ENCODE assay signal across 22 cellular contexts in the genomic region with DNA sequence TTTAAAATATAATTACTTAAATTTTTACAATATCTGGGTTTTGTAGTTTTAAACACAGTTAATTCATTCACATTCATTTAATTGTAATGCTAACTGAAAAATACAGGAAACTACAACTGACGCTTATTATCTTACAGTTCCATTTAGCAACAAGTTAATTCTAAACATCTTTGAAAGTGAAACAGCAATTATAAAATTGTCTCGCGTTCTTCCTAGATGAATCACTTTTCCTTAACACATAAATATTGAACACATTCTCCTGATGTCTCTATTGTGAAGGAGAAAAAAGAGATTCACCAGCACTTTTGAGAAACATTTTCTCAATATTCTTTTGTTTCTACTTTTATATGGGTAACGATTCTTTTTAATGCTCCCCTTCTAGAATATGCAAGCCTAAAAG. TPM values are rescaled to one million over a fixed set of nuclear protein-coding genes. Genes with fewer than 3 reads are reported as not detected.
A peak's percentile ranks its signal among the peaks of the same experiment; 100 is the strongest.
DNase-seq lines count a peak whose midpoint lies in the region; ATAC-seq, FAIRE-seq and TF ChIP-seq lines count a peak whose summit lies in the region.
"Had no signal": no experiment of that assay in that cellular context is flagged by ENCODE, and none has a peak within 500 bp of the region (broad histone marks: within the 10 kb centered on the region; RNA-seq: fewer than 3 reads in every experiment).

No MANE protein-coding gene starts in this region.

- no peak for TF ChIP-seq POLR2A in GM12891 (IDR thresholded peaks at IDR 0.05; ENCODE audit: low read depth, low read length)

- no peak overlapping the region for H2AFZ ChIP-seq in osteoblast (ENCODE audit: low read length)

- H3K4me3 ChIP-seq in AG10803 (ENCODE audit: low read length) (peak overlapping the region; percentile 92), endocrine pancreas (ENCODE audit: control insufficient read depth, insufficient read depth, low read length) (peak overlapping the region; percentile 18), osteoblast (ENCODE audit: insufficient read depth, low read length) (no peak overlapping the region), left lung (no peak overlapping the region)
- H3K4me3 ChIP-seq: pancreas, sigmoid colon had no signal

- H3K79me2 ChIP-seq in osteoblast (ENCODE audit: insufficient read depth, low read length): peaks cover 40% of the 10 kb centered on the region

- H3K4me1 ChIP-seq in endocrine pancreas (ENCODE audit: control insufficient read depth, insufficient read depth, low read length) (no peaks in the 10 kb centered on the region), osteoblast (ENCODE audit: insufficient read depth, low read length) (peaks cover 19% of the 10 kb centered on the region), left lung (no peaks in the 10 kb centered on the region)
- H3K4me1 ChIP-seq: sigmoid colon had no signal

- ATAC-seq in HG03045 (IDR thresholded peaks at IDR 0.05; ENCODE audit: unreplicated experiment): no peak
- ATAC-seq in left lung: no peak
- ATAC-seq: left colon; naive thymus-derived CD8-positive, alpha-beta T cell; pancreas; SK-N-SH treated with all-trans-retinoic acid at 6 μM for 48 hours had no signal

- H4K20me1 ChIP-seq in osteoblast (ENCODE audit: insufficient read depth, low read length): no peaks in the 10 kb centered on the region

- intact Hi-C loops in left lung (cut with DNase I): no loop called here

- H3K9ac ChIP-seq in endocrine pancreas (ENCODE audit: control insufficient read depth, insufficient read depth, low read length): no peak overlapping the region

- FAIRE-seq in GM12891 (lab: Jason Lieb, UNC): no peak

- peak overlapping the region; percentile 7 for H3K4me2 ChIP-seq in osteoblast (ENCODE audit: insufficient read depth, low read length)

- DNase-seq in AG10803 (ENCODE audit: low read depth) (peak; percentile 74), HT1080 (ENCODE audit: low read depth) (peak; percentile 1), osteoblast (ENCODE audit: insufficient read length, low spot score, missing footprints) (no peak), GM12891 (ENCODE audit: insufficient read length, low spot score) (no peak), left lung (no peak), NCI-H2196 (lab: John Stamatoyannopoulos, UW; ENCODE audit: unreplicated experiment) (no peak)
- DNase-seq: activated CD4-positive, alpha-beta memory T cell treated with anti-CD3 and anti-CD28 coated beads for 36 hours; activated naive CD8-positive, alpha-beta T cell treated with anti-CD3 and anti-CD28 coated beads, Interleukin-2, amount 10 ng/mL, durations not matched to agents 7 days and 5 days; CD4-positive, alpha-beta T cell; effector CD4-positive, alpha-beta T cell; GDM1; left colon; naive thymus-derived CD8-positive, alpha-beta T cell; NCI-H1105; NCI-H2029 treated with DMSO at 0.1 percent for 48 hours; pancreas; sigmoid colon; substantia nigra had no signal

- no peaks in the 10 kb centered on the region for H3K27me3 ChIP-seq in endocrine pancreas (ENCODE audit: control insufficient read depth, insufficient read depth, low read length)
- H3K27me3 ChIP-seq in osteoblast (ENCODE audit: insufficient read depth, low read length): no peaks in the 10 kb centered on the region
- H3K27me3 ChIP-seq in left lung: peaks cover 0 to 10% of the 10 kb centered on the region in 2 donors
- H3K27me3 ChIP-seq: pancreas, sigmoid colon had no signal

- no peaks in the 10 kb centered on the region for H3K9me3 ChIP-seq in endocrine pancreas (ENCODE audit: control insufficient read depth, low read length)
- H3K9me3 ChIP-seq in osteoblast (ENCODE audit: low read depth, low read length): no peaks in the 10 kb centered on the region
- no peaks in the 10 kb centered on the region for H3K9me3 ChIP-seq in left lung
- H3K9me3 ChIP-seq: pancreas, sigmoid colon had no signal

- no peak overlapping the region for H3K27ac ChIP-seq in osteoblast (ENCODE audit: low read depth, low read length)
- H3K27ac ChIP-seq in left lung: no peak overlapping the region
- H3K27ac ChIP-seq: pancreas, RWPE1, sigmoid colon had no signal

- TF ChIP-seq CTCF in AG10803 (conservative IDR thresholded peaks at IDR 0.05; ENCODE audit: low read length): no peak
- no peak for TF ChIP-seq CTCF in osteoblast (IDR thresholded peaks at IDR 0.05; ENCODE audit: extremely low read depth, low read depth, low read length)
- TF ChIP-seq CTCF in left lung (IDR thresholded peaks at IDR 0.05): no peak

- no peaks in the 10 kb centered on the region for H3K36me3 ChIP-seq in endocrine pancreas (ENCODE audit: control insufficient read depth, insufficient read depth, low read length)
- H3K36me3 ChIP-seq in osteoblast (ENCODE audit: insufficient read depth, low read length): peaks cover 4% of the 10 kb centered on the region
- no peaks in the 10 kb centered on the region for H3K36me3 ChIP-seq in left lung
- H3K36me3 ChIP-seq: pancreas, sigmoid colon had no signal

TF ChIP-seq in GM12891, 5 proteins besides CTCF, POLR2A, EP300 and RAD21:
- no peak for TF ChIP-seq POU2F2 (IDR thresholded peaks at IDR 0.05; ENCODE audit: low read depth, low read length)
- TF ChIP-seq SPI1 (IDR thresholded peaks at IDR 0.05; ENCODE audit: low read depth, low read length): no peak
- TF ChIP-seq PAX5 (IDR thresholded peaks at IDR 0.05; ENCODE audit: insufficient read depth, low read length, severe bottlenecking): no peak
- no peak for TF ChIP-seq POLR2AphosphoS5 (IDR thresholded peaks at IDR 0.05; ENCODE audit: low read depth, low read length)
- no peak for TF ChIP-seq TAF1 (IDR thresholded peaks at IDR 0.05; ENCODE audit: low read depth, low read length)

RNA-seq across cellular contexts. Expression of gene PTGFR, which starts 6.4 kb away (rescaled TPM):
- total RNA-seq in HT1080 (2014; rRNA removed; shearing (Covaris generic)): 2.7 and 3.1 TPM in 2 replicates
- polyA plus RNA-seq in HT1080 (2015; cell fraction: cytosol; rRNA removed): 2.2 and 2.5 TPM in 2 replicates
- polyA plus RNA-seq in HT1080 (2015; cell fraction: nucleus; rRNA removed): 3.5 and 4.5 TPM in 2 replicates
- 67.7 and 81.9 TPM in 2 replicates for total RNA-seq in osteoblast
- not detected for polyA plus RNA-seq in GM12891 (2012; ENCODE audit: low read depth, missing spikeins)
- 1 to 10 TPM; 2.1 to 4.7 TPM for total RNA-seq in left lung
- total RNA-seq: activated CD4-positive, alpha-beta memory T cell treated with anti-CD3 and anti-CD28 coated beads for 36 hours; activated naive CD8-positive, alpha-beta T cell treated with anti-CD3 and anti-CD28 coated beads, Interleukin-2, amount 10 ng/mL, durations not matched to agents 7 days and 5 days; CD4-positive, alpha-beta T cell; naive thymus-derived CD8-positive, alpha-beta T cell had no signal
- polyA plus RNA-seq: naive thymus-derived CD8-positive, alpha-beta T cell had no signal

Comparison
In these comparisons a context has a peak if more than half of its experiments do, and no peak if none do; other contexts are left out.
1. DNase-seq: peak in AG10803 (single experiment) and HT1080 (single experiment); none in osteoblast (single experiment), GM12891 (single experiment), left lung (0 of 2) and NCI-H2196 (single experiment).
2. H3K4me3 ChIP-seq: peak in AG10803 (single experiment) and endocrine pancreas (single experiment); none in osteoblast (single experiment) and left lung (0 of 2).
3. RNA of gene PTGFR, which starts 6.4 kb away (total RNA-seq): 67.7 to 81.9 TPM in osteoblast; 2.1 to 4.7 TPM in left lung and 2.7 to 3.1 TPM in HT1080; every median in the first group is over 10 times any median in the second.